In the genomic region with DNA sequence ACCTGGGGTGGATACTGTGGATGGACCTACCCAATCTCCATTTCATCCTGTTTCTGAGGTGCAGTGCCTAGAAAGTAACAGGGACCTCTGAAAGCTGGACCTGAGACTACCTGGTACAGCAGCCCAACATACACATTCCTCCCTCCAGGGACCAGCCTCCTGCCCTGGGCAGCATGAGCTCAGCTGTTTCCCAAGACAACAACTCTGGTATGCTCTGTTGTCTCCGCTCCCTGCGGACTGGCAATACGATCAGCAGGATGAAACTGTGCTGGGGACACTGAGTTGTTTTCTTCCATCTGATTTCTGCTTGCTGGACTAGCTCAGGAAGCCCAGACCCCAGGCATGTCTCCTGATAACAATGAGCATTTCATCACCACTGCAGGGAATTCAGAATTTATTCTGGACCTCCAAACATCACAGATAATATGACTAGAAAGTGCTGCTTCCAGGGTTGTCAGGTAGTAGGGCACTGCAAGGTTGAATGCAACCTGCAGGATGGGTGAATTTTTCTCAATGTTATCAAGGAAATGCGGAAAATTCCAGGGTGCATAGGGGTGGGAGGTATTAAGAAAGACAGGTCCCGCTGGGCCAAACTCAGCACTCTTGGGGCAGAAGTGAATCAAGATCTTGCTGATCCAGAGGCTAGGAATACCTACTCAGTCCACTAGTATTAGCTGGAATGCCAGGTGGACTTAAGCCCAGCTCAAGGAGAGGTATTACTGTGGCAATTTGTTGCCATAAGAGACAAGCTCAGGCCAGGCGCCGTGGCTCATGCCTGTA, we compare ENCODE assay signal across 14 cellular contexts. TPM values are rescaled to one million over a fixed set of nuclear protein-coding genes. Genes with fewer than 3 reads are reported as not detected.
DNase-seq lines count a peak whose midpoint lies in the region; TF ChIP-seq lines count a peak whose summit lies in the region.
"Had no signal": no experiment of that assay in that cellular context is flagged by ENCODE, and none has a peak within 500 bp of the region (broad histone marks: within the 10 kb centered on the region; RNA-seq: fewer than 3 reads in every experiment).

No MANE protein-coding gene starts in this region.

- H4K91ac ChIP-seq in trophoblast cell (ENCODE audit: low read depth, low read length) = no peak overlapping the region

- no peak overlapping the region for H2BK120ac ChIP-seq in trophoblast cell (ENCODE audit: insufficient read depth, low read length, poor library complexity)

- peaks cover 43% of the 10 kb centered on the region for H3K36me3 Mint-ChIP-seq in endodermal cell (ENCODE audit: low read depth)

- H3K4me1 ChIP-seq in endodermal cell (ENCODE audit: control insufficient read depth, insufficient read depth, low read length) (peaks cover 5% of the 10 kb centered on the region), trophoblast cell (ENCODE audit: control insufficient read depth in 1 of 2, insufficient read depth in 2 of 2, low read length in 2 of 2) (peaks cover 8 to 12% of the 10 kb centered on the region in 2 experiments), SK-N-SH (ENCODE audit: control insufficient read depth in 1 of 2, insufficient read depth in 2 of 2, low read depth in 1 of 2, low read length in 1 of 2) (peaks cover 0 to 15% of the 10 kb centered on the region in 2 experiments; a peak in 2 of 4 replicates)
- H3K4me1 ChIP-seq: BLaER1 treated with 17β-estradiol and CSF1 and Interleukin-3, amounts not matched to agents 10 nM and 100 nM; HAP-1 had no signal

- H3K4ac ChIP-seq in trophoblast cell (ENCODE audit: low read depth, low read length) = no peak overlapping the region

- no peak overlapping the region for H3K4me2 ChIP-seq in trophoblast cell (ENCODE audit: low read length)
- no peak overlapping the region for H3K4me2 ChIP-seq in SK-N-SH
- H3K4me2 ChIP-seq: BLaER1 treated with 17β-estradiol and CSF1 and Interleukin-3, amounts not matched to agents 10 nM and 100 nM had no signal

- H3K27ac ChIP-seq in endodermal cell (ENCODE audit: low read depth, low read length) = no peak overlapping the region
- no peak overlapping the region for H3K27ac ChIP-seq in trophoblast cell (ENCODE audit: low read depth, low read length)
- no peak overlapping the region for H3K27ac ChIP-seq in SK-N-SH (ENCODE audit: low read depth in 2 of 2, low read length in 1 of 2)
- H3K27ac ChIP-seq: BLaER1 treated with 17β-estradiol and CSF1 and Interleukin-3, amounts not matched to agents 10 nM and 100 nM had no signal

- no peaks in the 10 kb centered on the region for H3K9me2 ChIP-seq in SK-N-SH

- no peak for TF ChIP-seq CTCF in endodermal cell (conservative IDR thresholded peaks at IDR 0.05)
- TF ChIP-seq CTCF in SK-N-SH (IDR thresholded peaks at IDR 0.05) = no peak

- H3K4me3 Mint-ChIP-seq in endodermal cell = no peak overlapping the region
- H3K4me3 Mint-ChIP-seq: CD4-positive, alpha-beta T cell had no signal

- H4K12ac ChIP-seq in trophoblast cell (ENCODE audit: low read depth, low read length) = no peak overlapping the region

- H3K18ac ChIP-seq in trophoblast cell (ENCODE audit: low read length) = no peak overlapping the region

- CTCF ChIA-PET in SK-N-SH (lab: Yijun Ruan, JAX) = interaction anchor here (1.1 to 5.3 kb wide), 3 partner anchors 14 to 59 kb away, joined by 3 to 28 read pairs (median 6); no protein-coding TSS in a partner anchor

- no peaks in the 10 kb centered on the region for H3K79me1 ChIP-seq in trophoblast cell (ENCODE audit: low read length)

- no peak overlapping the region for H3K4me3 ChIP-seq in endodermal cell (ENCODE audit: low read length)
- no peak overlapping the region for H3K4me3 ChIP-seq in trophoblast cell (ENCODE audit: low read depth, low read length)
- H3K4me3 ChIP-seq in SK-N-SH (ENCODE audit: low read depth in 2 of 2, low read length in 1 of 2) = no peak overlapping the region
- H3K4me3 ChIP-seq: BLaER1 treated with 17β-estradiol and CSF1 and Interleukin-3, amounts not matched to agents 10 nM and 100 nM; GM12878; HAP-1 had no signal

- H3F3A ChIP-seq in SK-N-SH (replicated peaks; ENCODE audit: insufficient read depth) = no peaks in the 10 kb centered on the region

- 75 to 92% methylated on average over 7 of the region's 7 CpGs for WGBS in endodermal cell (ENCODE audit: insufficient coverage in 1 of 2, insufficient read length in 1 of 2), 2 experiments
- WGBS in trophoblast cell (ENCODE audit: extremely low coverage, insufficient coverage, insufficient read length) = no CpG with 5 or more reads among the region's 7 CpGs
- 88% methylated on average over 6 of the region's 7 CpGs for WGBS in SK-N-SH (ENCODE audit: low lambda C conversion rate)

- H3K9ac ChIP-seq in endodermal cell (ENCODE audit: extremely low read depth, low read length, poor library complexity, severe bottlenecking) (no peak overlapping the region), trophoblast cell (ENCODE audit: low read length) (no peak overlapping the region), SK-N-SH (no peak overlapping the region)
- H3K9ac ChIP-seq: BLaER1 treated with 17β-estradiol and CSF1 and Interleukin-3, amounts not matched to agents 10 nM and 100 nM had no signal

- no peak overlapping the region for H2BK5ac ChIP-seq in trophoblast cell (ENCODE audit: low read depth, low read length, poor library complexity)

- no peak overlapping the region for H3K14ac ChIP-seq in trophoblast cell (ENCODE audit: low read length)

- no peak overlapping the region for H2BK12ac ChIP-seq in trophoblast cell (ENCODE audit: low read length)

- no peak overlapping the region for H3K23ac ChIP-seq in trophoblast cell (ENCODE audit: low read length)

- no peak for TF ChIP-seq RAD21 in SK-N-SH (IDR thresholded peaks at IDR 0.05; ENCODE audit: low read length)

- H3K79me2 ChIP-seq in trophoblast cell (ENCODE audit: control insufficient read depth, insufficient read depth, low read length, poor library complexity) = no peaks in the 10 kb centered on the region
- no peaks in the 10 kb centered on the region for H3K79me2 ChIP-seq in SK-N-SH (ENCODE audit: insufficient read depth)

- intact Hi-C loops in posterior vena cava (cut with DNase I) = no loop called here

- H3K9me3 ChIP-seq in endodermal cell (ENCODE audit: control insufficient read depth, low read length) (no peaks in the 10 kb centered on the region), trophoblast cell (ENCODE audit: insufficient read depth, low read depth, low read length) (no peaks in the 10 kb centered on the region), SK-N-SH (no peaks in the 10 kb centered on the region)
- H3K9me3 ChIP-seq: BLaER1 treated with 17β-estradiol and CSF1 and Interleukin-3, amounts not matched to agents 10 nM and 100 nM; HAP-1 had no signal

- no peaks in the 10 kb centered on the region for H3K9me3 Mint-ChIP-seq in endodermal cell
- H3K9me3 Mint-ChIP-seq: CD4-positive, alpha-beta T cell had no signal

- POLR2A ChIA-PET in SK-N-SH (lab: Yijun Ruan, JAX) = no interaction called here

- no peaks in the 10 kb centered on the region for H3K27me3 ChIP-seq in endodermal cell (ENCODE audit: control insufficient read depth, insufficient read depth, low read length, poor library complexity, severe bottlenecking)
- H3K27me3 ChIP-seq in trophoblast cell (ENCODE audit: insufficient read depth, low read length) = no peaks in the 10 kb centered on the region
- H3K27me3 ChIP-seq in SK-N-SH (ENCODE audit: insufficient read depth) = no peaks in the 10 kb centered on the region
- H3K27me3 ChIP-seq: BLaER1 treated with 17β-estradiol and CSF1 and Interleukin-3, amounts not matched to agents 10 nM and 100 nM had no signal

- no peak overlapping the region for H4K8ac ChIP-seq in trophoblast cell (ENCODE audit: low read depth, low read length)

- peak; percentile 58 for DNase-seq in ELF-1 (ENCODE audit: low read depth, low spot score)
- DNase-seq in amniotic epithelial cell (ENCODE audit: low read depth) = peak; percentile 3
- DNase-seq in endodermal cell = no peak
- DNase-seq in trophoblast cell = peak; percentile 82 to 94
- DNase-seq in posterior vena cava (ENCODE audit: low spot score) = no peak
- no peak for DNase-seq in SK-N-SH
- DNase-seq in CD1c-positive myeloid dendritic cell (ENCODE audit: extremely low spot score) = no peak
- DNase-seq: ACHN; Calu3; CD4-positive, alpha-beta T cell; DMS 273 treated with DMSO at 0.1 percent for 48 hours had no signal

- peaks cover 23% of the 10 kb centered on the region for H3K4me1 Mint-ChIP-seq in endodermal cell

- no peak overlapping the region for H2AK5ac ChIP-seq in trophoblast cell (ENCODE audit: low read length)

- TF ChIP-seq EP300 in SK-N-SH (IDR thresholded peaks at IDR 0.05; ENCODE audit: borderline replicate concordance in 1 of 2, low read depth in 1 of 2, low read length in 1 of 2) = no peak

- H3K27me3 Mint-ChIP-seq in endodermal cell (ENCODE audit: insufficient read depth) = no peaks in the 10 kb centered on the region
- H3K27me3 Mint-ChIP-seq: CD4-positive, alpha-beta T cell had no signal

- H3K36me3 ChIP-seq in endodermal cell (ENCODE audit: control insufficient read depth, insufficient read depth, low read length) (peaks cover 50% of the 10 kb centered on the region), trophoblast cell (ENCODE audit: control insufficient read depth in 1 of 2, insufficient read depth in 2 of 2, low read length in 2 of 2) (peaks cover 6 to 21% of the 10 kb centered on the region in 2 experiments), SK-N-SH (replicated peaks in 1 of 2; ENCODE audit: control insufficient read depth in 1 of 2, insufficient read depth in 2 of 2, low read length in 1 of 2) (peaks cover 52 to 54% of the 10 kb centered on the region in 2 experiments)

- H2AFZ ChIP-seq in trophoblast cell (ENCODE audit: insufficient read depth, low read length, poor library complexity) (no peak overlapping the region), SK-N-SH (ENCODE audit: low read depth) (no peak overlapping the region)

- H3K27ac Mint-ChIP-seq in endodermal cell = peak overlapping the region; percentile 2
- H3K27ac Mint-ChIP-seq: CD4-positive, alpha-beta T cell had no signal

- no peaks in the 10 kb centered on the region for H4K20me1 ChIP-seq in SK-N-SH (ENCODE audit: insufficient read depth)

TF ChIP-seq in SK-N-SH, 30 proteins besides CTCF, POLR2A, EP300 and RAD21 (continues in another document):
- TF ChIP-seq, protein P1, sequence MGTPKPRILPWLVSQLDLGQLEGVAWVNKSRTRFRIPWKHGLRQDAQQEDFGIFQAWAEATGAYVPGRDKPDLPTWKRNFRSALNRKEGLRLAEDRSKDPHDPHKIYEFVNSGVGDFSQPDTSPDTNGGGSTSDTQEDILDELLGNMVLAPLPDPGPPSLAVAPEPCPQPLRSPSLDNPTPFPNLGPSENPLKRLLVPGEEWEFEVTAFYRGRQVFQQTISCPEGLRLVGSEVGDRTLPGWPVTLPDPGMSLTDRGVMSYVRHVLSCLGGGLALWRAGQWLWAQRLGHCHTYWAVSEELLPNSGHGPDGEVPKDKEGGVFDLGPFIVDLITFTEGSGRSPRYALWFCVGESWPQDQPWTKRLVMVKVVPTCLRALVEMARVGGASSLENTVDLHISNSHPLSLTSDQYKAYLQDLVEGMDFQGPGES (IDR thresholded peaks at IDR 0.05; ENCODE audit: low read depth, low read length) = no peak

RNA-seq across cellular contexts. Expression of a gene that starts 38.9 kb away (rescaled TPM):
- 10 to 100 TPM in 1 of 2 donors, 1 to 10 TPM in 1; 3.8 to 12.4 TPM for total RNA-seq in endodermal cell
- polyA plus RNA-seq in endodermal cell (2013, experiment 1 of 2) = 2.7 TPM
- polyA plus RNA-seq in endodermal cell (2013, experiment 2 of 2) = 2.3 TPM
- 3.6 and 4.4 TPM in 2 replicates for polyA plus RNA-seq in trophoblast cell (2013)
- total RNA-seq in posterior vena cava = 1 to 10 TPM in 1 of 2 donors, under 1 TPM in 1; 0.38 to 1.1 TPM
- polyA plus RNA-seq in SK-N-SH (2012; rRNA removed) = 1.6 and 2.7 TPM in 2 replicates
- 0.73 and 0.77 TPM in 2 replicates for polyA plus RNA-seq in SK-N-SH (2012; cell fraction: cytosol; rRNA removed)
- 15.9 and 26.8 TPM in 2 replicates for polyA plus RNA-seq in SK-N-SH (2012; cell fraction: nucleus; rRNA removed)

Comparison
In these comparisons a context has a peak if more than half of its experiments do, and no peak if none do; other contexts are left out.
1. DNase-seq: peak in ELF-1 (single experiment), amniotic epithelial cell (single experiment) and trophoblast cell (2 of 2); none in endodermal cell (single experiment), posterior vena cava (single experiment), SK-N-SH (single experiment) and CD1c-positive myeloid dendritic cell (single experiment).